In the genomic region with DNA sequence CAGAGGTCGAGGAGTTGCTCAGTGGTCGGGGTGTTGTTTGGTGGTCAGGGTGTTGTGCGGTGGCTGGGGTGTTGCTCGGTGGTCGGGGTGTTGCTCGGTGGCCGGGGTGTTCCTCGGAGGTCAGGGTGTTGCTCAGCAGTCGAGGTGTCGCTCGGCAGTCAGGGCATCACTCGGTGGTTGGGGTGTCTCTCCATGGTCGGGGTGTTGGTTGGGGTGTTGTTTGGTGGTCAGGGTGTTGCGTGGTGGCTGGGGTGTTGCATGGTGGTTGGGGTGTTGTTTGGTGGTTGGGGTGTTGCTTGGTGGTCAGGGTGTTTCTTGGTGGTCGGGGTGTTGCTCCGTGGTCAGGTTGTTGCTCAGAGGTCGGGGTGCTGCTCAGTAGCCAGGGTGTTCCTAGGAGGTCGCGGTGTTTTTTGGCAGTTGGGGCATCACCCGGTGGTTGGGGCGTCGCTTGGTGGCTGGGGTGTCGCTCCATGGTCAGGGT, we compare ENCODE assay signal across 1 cellular context.
TF ChIP-seq lines count a peak whose summit lies in the region.

No MANE protein-coding gene starts in this region.

TF ChIP-seq in HEK293, 187 proteins besides CTCF, POLR2A, EP300 and RAD21:
- no peak for TF ChIP-seq BCL11B (tag by site-specific recombination; IDR thresholded peaks at IDR 0.05; ENCODE audit: low read depth)
- TF ChIP-seq KLF1 (tag by site-specific recombination; IDR thresholded peaks at IDR 0.05): 0 out of 2 replicates have a peak, but pooled peaks have one; percentile 23
- no peak for TF ChIP-seq ZNF350 (tag by site-specific recombination; IDR thresholded peaks at IDR 0.05)
- TF ChIP-seq, protein P1, sequence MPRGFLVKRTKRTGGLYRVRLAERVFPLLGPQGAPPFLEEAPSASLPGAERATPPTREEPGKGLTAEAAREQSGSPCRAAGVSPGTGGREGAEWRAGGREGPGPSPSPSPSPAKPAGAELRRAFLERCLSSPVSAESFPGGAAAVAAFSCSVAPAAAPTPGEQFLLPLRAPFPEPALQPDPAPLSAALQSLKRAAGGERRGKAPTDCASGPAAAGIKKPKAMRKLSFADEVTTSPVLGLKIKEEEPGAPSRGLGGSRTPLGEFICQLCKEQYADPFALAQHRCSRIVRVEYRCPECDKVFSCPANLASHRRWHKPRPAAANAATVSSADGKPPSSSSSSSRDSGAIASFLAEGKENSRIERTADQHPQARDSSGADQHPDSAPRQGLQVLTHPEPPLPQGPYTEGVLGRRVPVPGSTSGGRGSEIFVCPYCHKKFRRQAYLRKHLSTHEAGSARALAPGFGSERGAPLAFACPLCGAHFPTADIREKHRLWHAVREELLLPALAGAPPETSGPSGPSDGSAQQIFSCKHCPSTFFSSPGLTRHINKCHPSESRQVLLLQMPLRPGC (tag by site-specific recombination; IDR thresholded peaks at IDR 0.05): no peak
- TF ChIP-seq ZNF521 (tag by site-specific recombination; IDR thresholded peaks at IDR 0.05): no peak
- TF ChIP-seq, protein P2, sequence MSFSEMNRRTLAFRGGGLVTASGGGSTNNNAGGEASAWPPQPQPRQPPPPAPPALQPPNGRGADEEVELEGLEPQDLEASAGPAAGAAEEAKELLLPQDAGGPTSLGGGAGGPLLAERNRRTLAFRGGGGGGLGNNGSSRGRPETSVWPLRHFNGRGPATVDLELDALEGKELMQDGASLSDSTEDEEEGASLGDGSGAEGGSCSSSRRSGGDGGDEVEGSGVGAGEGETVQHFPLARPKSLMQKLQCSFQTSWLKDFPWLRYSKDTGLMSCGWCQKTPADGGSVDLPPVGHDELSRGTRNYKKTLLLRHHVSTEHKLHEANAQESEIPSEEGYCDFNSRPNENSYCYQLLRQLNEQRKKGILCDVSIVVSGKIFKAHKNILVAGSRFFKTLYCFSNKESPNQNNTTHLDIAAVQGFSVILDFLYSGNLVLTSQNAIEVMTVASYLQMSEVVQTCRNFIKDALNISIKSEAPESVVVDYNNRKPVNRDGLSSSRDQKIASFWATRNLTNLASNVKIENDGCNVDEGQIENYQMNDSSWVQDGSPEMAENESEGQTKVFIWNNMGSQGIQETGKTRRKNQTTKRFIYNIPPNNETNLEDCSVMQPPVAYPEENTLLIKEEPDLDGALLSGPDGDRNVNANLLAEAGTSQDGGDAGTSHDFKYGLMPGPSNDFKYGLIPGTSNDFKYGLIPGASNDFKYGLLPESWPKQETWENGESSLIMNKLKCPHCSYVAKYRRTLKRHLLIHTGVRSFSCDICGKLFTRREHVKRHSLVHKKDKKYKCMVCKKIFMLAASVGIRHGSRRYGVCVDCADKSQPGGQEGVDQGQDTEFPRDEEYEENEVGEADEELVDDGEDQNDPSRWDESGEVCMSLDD (tag by site-specific recombination; IDR thresholded peaks at IDR 0.05): peak; percentile 84
- TF ChIP-seq ZNF548 (tag by site-specific recombination; IDR thresholded peaks at IDR 0.05): no peak
- TF ChIP-seq MYNN (tag by site-specific recombination; IDR thresholded peaks at IDR 0.05; ENCODE audit: borderline replicate concordance): no peak
- TF ChIP-seq, protein P3, sequence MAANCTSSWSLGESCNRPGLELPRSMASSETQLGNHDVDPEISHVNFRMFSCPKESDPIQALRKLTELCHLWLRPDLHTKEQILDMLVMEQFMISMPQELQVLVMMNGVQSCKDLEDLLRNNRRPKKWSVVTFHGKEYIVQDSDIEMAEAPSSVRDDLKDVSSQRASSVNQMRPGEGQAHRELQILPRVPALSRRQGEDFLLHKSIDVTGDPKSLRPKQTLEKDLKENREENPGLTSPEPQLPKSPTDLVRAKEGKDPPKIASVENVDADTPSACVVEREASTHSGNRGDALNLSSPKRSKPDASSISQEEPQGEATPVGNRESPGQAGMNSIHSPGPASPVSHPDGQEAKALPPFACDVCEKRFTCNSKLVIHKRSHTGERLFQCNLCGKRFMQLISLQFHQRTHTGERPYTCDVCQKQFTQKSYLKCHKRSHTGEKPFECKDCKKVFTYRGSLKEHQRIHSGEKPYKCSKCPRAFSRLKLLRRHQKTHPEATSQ (tag by site-specific recombination; IDR thresholded peaks at IDR 0.05): no peak
- TF ChIP-seq ZNF214 (tag by site-specific recombination; IDR thresholded peaks at IDR 0.05; ENCODE audit: borderline replicate concordance): no peak
- TF ChIP-seq, protein P4, sequence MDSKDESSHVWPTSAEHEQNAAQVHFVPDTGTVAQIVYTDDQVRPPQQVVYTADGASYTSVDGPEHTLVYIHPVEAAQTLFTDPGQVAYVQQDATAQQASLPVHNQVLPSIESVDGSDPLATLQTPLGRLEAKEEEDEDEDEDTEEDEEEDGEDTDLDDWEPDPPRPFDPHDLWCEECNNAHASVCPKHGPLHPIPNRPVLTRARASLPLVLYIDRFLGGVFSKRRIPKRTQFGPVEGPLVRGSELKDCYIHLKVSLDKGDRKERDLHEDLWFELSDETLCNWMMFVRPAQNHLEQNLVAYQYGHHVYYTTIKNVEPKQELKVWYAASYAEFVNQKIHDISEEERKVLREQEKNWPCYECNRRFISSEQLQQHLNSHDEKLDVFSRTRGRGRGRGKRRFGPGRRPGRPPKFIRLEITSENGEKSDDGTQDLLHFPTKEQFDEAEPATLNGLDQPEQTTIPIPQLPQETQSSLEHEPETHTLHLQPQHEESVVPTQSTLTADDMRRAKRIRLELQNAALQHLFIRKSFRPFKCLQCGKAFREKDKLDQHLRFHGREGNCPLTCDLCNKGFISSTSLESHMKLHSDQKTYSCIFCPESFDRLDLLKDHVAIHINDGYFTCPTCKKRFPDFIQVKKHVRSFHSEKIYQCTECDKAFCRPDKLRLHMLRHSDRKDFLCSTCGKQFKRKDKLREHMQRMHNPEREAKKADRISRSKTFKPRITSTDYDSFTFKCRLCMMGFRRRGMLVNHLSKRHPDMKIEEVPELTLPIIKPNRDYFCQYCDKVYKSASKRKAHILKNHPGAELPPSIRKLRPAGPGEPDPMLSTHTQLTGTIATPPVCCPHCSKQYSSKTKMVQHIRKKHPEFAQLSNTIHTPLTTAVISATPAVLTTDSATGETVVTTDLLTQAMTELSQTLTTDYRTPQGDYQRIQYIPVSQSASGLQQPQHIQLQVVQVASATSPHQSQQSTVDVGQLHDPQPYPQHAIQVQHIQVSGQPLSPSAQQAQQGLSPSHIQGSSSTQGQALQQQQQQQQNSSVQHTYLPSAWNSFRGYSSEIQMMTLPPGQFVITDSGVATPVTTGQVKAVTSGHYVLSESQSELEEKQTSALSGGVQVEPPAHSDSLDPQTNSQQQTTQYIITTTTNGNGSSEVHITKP (tag by site-specific recombination; IDR thresholded peaks at IDR 0.05): no peak
- no peak for TF ChIP-seq KLF7 (tag by site-specific recombination; IDR thresholded peaks at IDR 0.05; ENCODE audit: borderline replicate concordance)
